18 cellular contexts compared by ENCODE assay signal in genomic region chr20:19773471-19773870, GRCh38.
"Had no signal": no experiment of that assay in that cellular context is flagged by ENCODE, and none has a peak within 500 bp of the region (broad histone marks: within the 10 kb centered on the region; RNA-seq: fewer than 3 reads in every experiment).

No MANE protein-coding gene starts in this region.

- DNase-seq: effector CD4-positive, alpha-beta T cell; endodermal cell; erythroblast; foreskin keratinocyte; left colon; natural killer cell; posterior cingulate gyrus; small intestine; stimulated activated CD4-positive, alpha-beta T cell treated with anti-CD3 and anti-CD28 coated beads, Interleukin-12 subunit alpha, Interleukin-12 subunit beta, amount 100 ng/mL, for 4 hours; stimulated activated naive CD4-positive, alpha-beta T cell; stomach; substantia nigra; transverse colon had no signal

- H3K4me3 Mint-ChIP-seq: endodermal cell, natural killer cell, neural crest cell had no signal

- H3K27ac Mint-ChIP-seq: endodermal cell, natural killer cell had no signal

- H3K9me3 ChIP-seq: right atrium auricular region, stomach, thoracic aorta, transverse colon had no signal

- ATAC-seq: foreskin keratinocyte, left colon, natural killer cell had no signal

- H3K36me3 Mint-ChIP-seq: natural killer cell had no signal

- H3K4me1 ChIP-seq: foreskin keratinocyte had no signal

- H3K27me3 ChIP-seq: foreskin keratinocyte, hepatocyte, right atrium auricular region, stomach, transverse colon had no signal

- H3K9me3 Mint-ChIP-seq: endodermal cell, natural killer cell, neural crest cell had no signal

- H3K4me1 Mint-ChIP-seq: natural killer cell had no signal

- H3K27ac ChIP-seq: coronary artery, foreskin keratinocyte, right atrium auricular region, stomach, thoracic aorta had no signal

- H3K4me3 ChIP-seq: coronary artery, hepatocyte, right atrium auricular region, stomach, thoracic aorta, transverse colon had no signal
